1 cellular context compared by ENCODE assay signal in genomic region chr5:167657016-167657415, GRCh38.
TF ChIP-seq lines count a peak whose summit lies in the region.

No MANE protein-coding gene starts in this region.

TF ChIP-seq in A549, 52 proteins besides CTCF, POLR2A, EP300 and RAD21 (continued from another document):
- TF ChIP-seq USF2 (IDR thresholded peaks at IDR 0.05) (no peak), TP53 (CRISPR knock-in tag; IDR thresholded peaks at IDR 0.05) (no peak), BHLHE40 (IDR thresholded peaks at IDR 0.05; ENCODE audit: low read depth, low read length) (no peak), EHF (CRISPR knock-in tag; IDR thresholded peaks at IDR 0.05) (no peak)
